In the genomic region with DNA sequence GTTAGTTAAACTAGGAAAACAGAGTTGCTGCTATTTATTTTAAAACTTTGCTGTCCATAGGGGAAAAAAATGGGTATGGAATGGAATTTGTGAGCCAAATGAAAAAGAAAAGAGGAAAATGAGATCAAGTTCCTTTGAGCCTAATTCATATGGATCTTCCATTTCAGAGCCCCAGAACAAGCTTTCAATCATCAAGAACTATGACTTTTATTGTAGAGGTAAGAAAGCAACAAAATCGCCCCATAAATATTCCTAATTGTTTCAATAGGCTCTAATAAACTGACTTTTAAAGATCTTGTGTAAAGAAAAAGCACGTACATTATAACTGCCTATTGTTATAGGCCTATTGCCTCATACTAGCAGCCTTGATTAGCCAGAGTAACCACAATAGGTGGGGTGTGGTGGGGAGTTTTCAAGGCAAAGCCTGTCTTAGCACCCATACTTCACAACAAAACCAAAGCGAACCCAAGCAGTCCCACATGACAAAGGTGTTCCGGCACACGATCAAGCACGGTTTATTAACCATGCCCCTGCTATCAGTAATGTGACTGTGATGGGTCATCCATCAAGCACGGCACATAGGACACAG, we compare ENCODE assay signal across 28 cellular contexts. TPM values are rescaled to one million over a fixed set of nuclear protein-coding genes. Genes with fewer than 3 reads are reported as not detected.
A peak's percentile ranks its signal among the peaks of the same experiment; 100 is the strongest.
DNase-seq lines count a peak whose midpoint lies in the region; ATAC-seq and TF ChIP-seq lines count a peak whose summit lies in the region.
"Had no signal": no experiment of that assay in that cellular context is flagged by ENCODE, and none has a peak within 500 bp of the region (broad histone marks: within the 10 kb centered on the region; RNA-seq: fewer than 3 reads in every experiment).

No MANE protein-coding gene starts in this region.

- ATAC-seq in GM23338 (no peak), WTC11 (no peak), esophagus mucosa (peak; percentile 88), GM21423 (IDR thresholded peaks at IDR 0.05; ENCODE audit: unreplicated experiment) (no peak)
- ATAC-seq: left ventricle myocardium superior had no signal

- no peaks in the 10 kb centered on the region for H3K9me2 ChIP-seq in GM23338 (ENCODE audit: insufficient read depth)

- H3K27ac Mint-ChIP-seq in GM23338 (peak overlapping the region; percentile 45; the same call in 1 of the 2 replicates), WTC11 (peak overlapping the region; percentile 88), Calu3 (ENCODE audit: unreplicated experiment) (no peak overlapping the region)
- H3K27ac Mint-ChIP-seq: activated B cell treated with CpG ODN at 0.5 μM for 24 hours; activated naive CD4-positive, alpha-beta T cell treated with anti-CD3 and anti-CD28 coated beads, Interleukin-2, amount 10 ng/mL, durations not matched to agents 7 days and 5 days; natural killer cell had no signal

- TF ChIP-seq CTCF in GM23338 (conservative IDR thresholded peaks at IDR 0.05; ENCODE audit: low read depth in 2 of 2): no peak
- TF ChIP-seq CTCF in WTC11 (IDR thresholded peaks at IDR 0.05): no peak
- TF ChIP-seq CTCF in Calu3 (IDR thresholded peaks at IDR 0.05; ENCODE audit: unreplicated experiment): no peak
- no peak for TF ChIP-seq CTCF in uterus (IDR thresholded peaks at IDR 0.05)

- H3K79me2 ChIP-seq in GM23338 (replicated peaks; ENCODE audit: insufficient read depth) (peaks cover 98% of the 10 kb centered on the region), trophoblast cell (ENCODE audit: control insufficient read depth, insufficient read depth, low read length, poor library complexity) (peaks cover 4% of the 10 kb centered on the region)

- H3K4me1 Mint-ChIP-seq in GM23338 (peaks cover 60% of the 10 kb centered on the region), WTC11 (peaks cover 62% of the 10 kb centered on the region), Calu3 (ENCODE audit: low read depth, unreplicated experiment) (peaks cover 47% of the 10 kb centered on the region)
- H3K4me1 Mint-ChIP-seq: activated B cell treated with CpG ODN at 0.5 μM for 24 hours had no signal

- no peaks in the 10 kb centered on the region for H3K27me3 ChIP-seq in GM23338 (ENCODE audit: insufficient read depth)
- H3K27me3 ChIP-seq in trophoblast cell (ENCODE audit: insufficient read depth, low read length): no peaks in the 10 kb centered on the region
- no peaks in the 10 kb centered on the region for H3K27me3 ChIP-seq in uterus
- H3K27me3 ChIP-seq: cardiac muscle cell, ovary, Peyer's patch, right atrium auricular region, upper lobe of left lung had no signal

- H4K12ac ChIP-seq in trophoblast cell (ENCODE audit: low read depth, low read length): no peak overlapping the region

- H3K4me1 ChIP-seq in GM23338 (ENCODE audit: insufficient read depth) (peaks cover 42% of the 10 kb centered on the region), trophoblast cell (ENCODE audit: control insufficient read depth in 1 of 2, insufficient read depth in 2 of 2, low read length in 2 of 2) (peaks cover 24 to 44% of the 10 kb centered on the region in 2 experiments), uterus (no peaks in the 10 kb centered on the region)
- H3K4me1 ChIP-seq: Peyer's patch, right atrium auricular region had no signal

- no peak overlapping the region for H4K8ac ChIP-seq in trophoblast cell (ENCODE audit: low read depth, low read length)

- TF ChIP-seq POLR2A in uterus (IDR thresholded peaks at IDR 0.05): no peak

- H3K9me3 ChIP-seq in trophoblast cell (ENCODE audit: insufficient read depth, low read depth, low read length) (no peaks in the 10 kb centered on the region), uterus (no peaks in the 10 kb centered on the region)
- H3K9me3 ChIP-seq: ovary, Peyer's patch, right atrium auricular region, upper lobe of left lung had no signal

- intact Hi-C loops in Calu3 (cut with micrococcal nuclease; ENCODE audit: unreplicated experiment): no loop called here
- intact Hi-C loops in uterus (cut with DNase I; ENCODE audit: low total_unique reads): no loop called here

- no peak overlapping the region for H2AK5ac ChIP-seq in trophoblast cell (ENCODE audit: low read length)

- H2AFZ ChIP-seq in GM23338 (no peak overlapping the region), trophoblast cell (ENCODE audit: insufficient read depth, low read length, poor library complexity) (no peak overlapping the region)

- H3K4me2 ChIP-seq in GM23338: no peak overlapping the region
- H3K4me2 ChIP-seq in trophoblast cell (ENCODE audit: low read length): no peak overlapping the region
- H3K4me2 ChIP-seq: smooth muscle cell had no signal

- H3K18ac ChIP-seq in trophoblast cell (ENCODE audit: low read length): no peak overlapping the region

- no CpG with 5 or more reads among the region's 7 CpGs for WGBS in trophoblast cell (ENCODE audit: extremely low coverage, insufficient coverage, insufficient read length)

- H4K20me1 ChIP-seq in GM23338 (replicated peaks; ENCODE audit: insufficient read depth): peaks cover 20% of the 10 kb centered on the region

- no peak overlapping the region for H3K9ac ChIP-seq in trophoblast cell (ENCODE audit: low read length)

- no peak overlapping the region for H3K23ac ChIP-seq in trophoblast cell (ENCODE audit: low read length)

- H3K79me1 ChIP-seq in trophoblast cell (ENCODE audit: low read length): peaks cover 24% of the 10 kb centered on the region

- POLR2A ChIA-PET in WTC11 (lab: Charles Lee): no interaction called here

- no peak overlapping the region for H2BK120ac ChIP-seq in trophoblast cell (ENCODE audit: insufficient read depth, low read length, poor library complexity)

- no peaks in the 10 kb centered on the region; the same call in 1 of the 2 replicates for H3F3A ChIP-seq in GM23338 (replicated peaks; ENCODE audit: low read depth)

- no peak overlapping the region for H3K4ac ChIP-seq in trophoblast cell (ENCODE audit: low read depth, low read length)

- H2BK5ac ChIP-seq in trophoblast cell (ENCODE audit: low read depth, low read length, poor library complexity): no peak overlapping the region

- H3K36me3 Mint-ChIP-seq in GM23338 (ENCODE audit: low read depth) (peaks cover 38% of the 10 kb centered on the region), WTC11 (peaks cover 10% of the 10 kb centered on the region), Calu3 (ENCODE audit: insufficient read depth, unreplicated experiment) (peaks cover 23% of the 10 kb centered on the region)
- H3K36me3 Mint-ChIP-seq: activated naive CD4-positive, alpha-beta T cell treated with anti-CD3 and anti-CD28 coated beads, Interleukin-2, amount 10 ng/mL, durations not matched to agents 7 days and 5 days; natural killer cell had no signal

- no TSS peak for BruUV-seq in Calu3 (replicated peaks; lab: Mats Ljungman, UMichigan)

- no peaks in the 10 kb centered on the region; the same call in 2 of the 3 replicates for H3K9me3 Mint-ChIP-seq in GM23338
- no peaks in the 10 kb centered on the region for H3K9me3 Mint-ChIP-seq in WTC11
- H3K9me3 Mint-ChIP-seq in Calu3 (ENCODE audit: low read depth, unreplicated experiment): no peaks in the 10 kb centered on the region
- H3K9me3 Mint-ChIP-seq: activated B cell treated with CpG ODN at 0.5 μM for 24 hours; activated naive CD4-positive, alpha-beta T cell treated with anti-CD3 and anti-CD28 coated beads, Interleukin-2, amount 10 ng/mL, durations not matched to agents 7 days and 5 days; activated T-helper 1 cell treated with anti-CD3 and anti-CD28 coated beads, Interleukin-12 subunit alpha, Interleukin-12 subunit beta, Interleukin-2, Interleukin-4 antibody, amounts not matched to agents 30 ng/mL and 10 ng/mL and 1 ng/mL, durations not matched to agents 14 hours and 24 hours and 36 hours; natural killer cell had no signal

- DNase-seq in GM23338 (ENCODE audit: low spot score) (no peak), WTC11 (ENCODE audit: low spot score) (no peak), trophoblast cell (no peak), Calu3 (no peak), COR-L47 (lab: John Stamatoyannopoulos, UW) (no peak), uterus (no peak)
- DNase-seq: activated B cell treated with CpG ODN at 0.5 μM for 24 hours; activated CD8-positive, alpha-beta memory T cell treated with anti-CD3 and anti-CD28 coated beads, Interleukin-2, amount 50 U/mL, for 4 hours; activated naive CD4-positive, alpha-beta T cell treated with anti-CD3 and anti-CD28 coated beads, Interleukin-2, amount 10 ng/mL, durations not matched to agents 7 days and 5 days; amygdala; dermis blood vessel endothelial cell; DMS53; islet precursor cell; left ventricle myocardium superior; natural killer cell; NCI-H146; NCI-H510A; ovary; Peyer's patch; SW 1271; T-helper 9 cell; upper lobe of left lung had no signal

- H4K91ac ChIP-seq in trophoblast cell (ENCODE audit: low read depth, low read length): no peak overlapping the region

- peaks cover 7% of the 10 kb centered on the region for H3K27me3 Mint-ChIP-seq in GM23338 (ENCODE audit: insufficient read depth, low read depth, poor library complexity)
- no peaks in the 10 kb centered on the region for H3K27me3 Mint-ChIP-seq in WTC11 (ENCODE audit: low read depth)
- no peaks in the 10 kb centered on the region for H3K27me3 Mint-ChIP-seq in Calu3 (ENCODE audit: unreplicated experiment)
- H3K27me3 Mint-ChIP-seq: activated B cell treated with CpG ODN at 0.5 μM for 24 hours had no signal

- no peak overlapping the region for H3K4me3 Mint-ChIP-seq in GM23338
- no peak overlapping the region for H3K4me3 Mint-ChIP-seq in WTC11
- H3K4me3 Mint-ChIP-seq in Calu3 (ENCODE audit: low read depth, unreplicated experiment): no peak overlapping the region
- H3K4me3 Mint-ChIP-seq: activated B cell treated with CpG ODN at 0.5 μM for 24 hours; activated naive CD4-positive, alpha-beta T cell treated with anti-CD3 and anti-CD28 coated beads, Interleukin-2, amount 10 ng/mL, durations not matched to agents 7 days and 5 days; activated T-helper 1 cell treated with anti-CD3 and anti-CD28 coated beads, Interleukin-12 subunit alpha, Interleukin-12 subunit beta, Interleukin-2, Interleukin-4 antibody, amounts not matched to agents 30 ng/mL and 10 ng/mL and 1 ng/mL, durations not matched to agents 14 hours and 24 hours and 36 hours; natural killer cell had no signal

- H3K4me3 ChIP-seq in GM23338: no peak overlapping the region
- no peak overlapping the region for H3K4me3 ChIP-seq in trophoblast cell (ENCODE audit: low read depth, low read length)
- no peak overlapping the region for H3K4me3 ChIP-seq in uterus
- H3K4me3 ChIP-seq: cardiac muscle cell, ovary, Peyer's patch, right atrium auricular region, smooth muscle cell, upper lobe of left lung had no signal

- no peak overlapping the region for H3K14ac ChIP-seq in trophoblast cell (ENCODE audit: low read length)

- H3K27ac ChIP-seq in GM23338 (ENCODE audit: low read depth) (0 out of 2 replicates have a peak overlapping the region, but pooled peaks have one; percentile 80), trophoblast cell (ENCODE audit: low read depth, low read length) (no peak overlapping the region), uterus (no peak overlapping the region)
- H3K27ac ChIP-seq: cardiac muscle cell, ovary, Peyer's patch had no signal

- CTCF ChIA-PET in WTC11 (lab: Charles Lee): no interaction called here
- CTCF ChIA-PET in Calu3 (lab: Charles Lee): no interaction called here

- H3K36me3 ChIP-seq in GM23338 (ENCODE audit: insufficient read depth) (no peaks in the 10 kb centered on the region), trophoblast cell (ENCODE audit: control insufficient read depth in 1 of 2, insufficient read depth in 2 of 2, low read length in 2 of 2) (no peaks in the 10 kb centered on the region), uterus (no peaks in the 10 kb centered on the region)
- H3K36me3 ChIP-seq: cardiac muscle cell, ovary, Peyer's patch, right atrium auricular region, upper lobe of left lung had no signal

- peak overlapping the region; percentile 0 for H2BK12ac ChIP-seq in trophoblast cell (ENCODE audit: low read length)

RNA-seq across cellular contexts. Expression of a gene that starts 44.4 kb away (rescaled TPM):
- 125 and 139 TPM in 2 replicates for total RNA-seq in GM23338 (2014; rRNA removed; shearing (Covaris generic))
- 31.8 and 35.6 TPM in 2 replicates for polyA plus RNA-seq in GM23338 (2016; fragmentation: Nextera tagmentation; extraction: Ambion mirVana)
- total RNA-seq in WTC11 (2021): 89.0 to 97.9 TPM (median 92.5 TPM) in 3 replicates
- total RNA-seq in esophagus mucosa: 70.6 TPM
- polyA plus RNA-seq in trophoblast cell (2013): 45.7 and 49.2 TPM in 2 replicates
- 86.6 and 106 TPM in 2 replicates for total RNA-seq in Calu3 (2022)
- 10 to 100 TPM in 1 of 4 donors, 1 to 10 TPM in 3; 3.8 to 22.3 (median 6.8) TPM for total RNA-seq in uterus
